25 cellular contexts compared by ENCODE assay signal in genomic region chr5:36978196-36978595, GRCh38.
"Had no signal": no experiment of that assay in that cellular context is flagged by ENCODE, and none has a peak within 500 bp of the region (broad histone marks: within the 10 kb centered on the region; RNA-seq: fewer than 3 reads in every experiment).

No MANE protein-coding gene starts in this region.

- H3K4me3 Mint-ChIP-seq: activated CD4-positive, alpha-beta T cell treated with anti-CD3 and anti-CD28 coated beads, Interleukin-2, amount 10 ng/mL, durations not matched to agents 24 days and 14 days; activated CD8-positive, alpha-beta T cell treated with anti-CD3 and anti-CD28 coated beads for 36 hours; activated naive CD8-positive, alpha-beta T cell treated with anti-CD3 and anti-CD28 coated beads, Interleukin-2, amount 10 ng/mL, durations not matched to agents 7 days and 5 days; activated T-cell treated with anti-CD3 and anti-CD28 coated beads, Interleukin-2, amount 50 U/mL, for 24 hours; T-helper 1 cell treated with Interleukin-12 subunit alpha and Interleukin-12 subunit beta and Interleukin-4 antibody, amounts not matched to agents 30 μg/mL and 1 μg/mL, for 36 hours; T-helper 2 cell treated with Interferon-gamma antibody and Interleukin-4, amounts not matched to agents 5 μg/mL and 100 μg/mL, for 36 hours had no signal

- H3K27me3 Mint-ChIP-seq: activated CD4-positive, alpha-beta T cell treated with anti-CD3 and anti-CD28 coated beads, Interleukin-2, amount 10 ng/mL, durations not matched to agents 24 days and 14 days; activated CD8-positive, alpha-beta T cell treated with anti-CD3 and anti-CD28 coated beads for 36 hours; activated naive CD8-positive, alpha-beta T cell treated with anti-CD3 and anti-CD28 coated beads, Interleukin-2, amount 10 ng/mL, durations not matched to agents 7 days and 5 days; activated T-cell treated with anti-CD3 and anti-CD28 coated beads, Interleukin-2, amount 50 U/mL, for 24 hours had no signal

- ATAC-seq: activated CD8-positive, alpha-beta T cell treated with anti-CD3 and anti-CD28 coated beads for 36 hours; PC-3 had no signal

- DNase-seq: activated CD4-positive, alpha-beta T cell treated with anti-CD3 and anti-CD28 coated beads, Interleukin-2, amount 10 ng/mL, durations not matched to agents 24 days and 14 days; activated CD4-positive, alpha-beta T cell treated with anti-CD3 and anti-CD28 coated beads, Interleukin-2, amount 50 U/mL, for 4 hours; activated CD8-positive, alpha-beta T cell treated with anti-CD3 and anti-CD28 coated beads for 36 hours; activated gamma-delta T cell; activated naive CD4-positive, alpha-beta T cell treated with Interleukin-2 at 50 U/mL for 16 hours; activated naive CD8-positive, alpha-beta T cell treated with anti-CD3 and anti-CD28 coated beads, Interleukin-2, amount 10 ng/mL, durations not matched to agents 7 days and 5 days; activated T-cell treated with anti-CD3 and anti-CD28 coated beads, Interleukin-2, amount 50 U/mL, for 24 hours; amygdala; Kasumi-1; KG1; MM.1S; MV-4-11; NCI-H1092; NCI-H1436 treated with DMSO at 0.1 percent for 48 hours; NCI-H1694 treated with DMSO at 0.1 percent for 48 hours; NCI-H2029; NCI-H345; NCI-H524 treated with DMSO at 0.1 percent for 48 hours; PC-3; Peyer's patch; RPMI8226; SHP77 treated with DMSO at 0.1 percent for 48 hours; SK-N-SH had no signal

- H3K27ac Mint-ChIP-seq: activated CD4-positive, alpha-beta T cell treated with anti-CD3 and anti-CD28 coated beads, Interleukin-2, amount 10 ng/mL, durations not matched to agents 24 days and 14 days; activated CD8-positive, alpha-beta T cell treated with anti-CD3 and anti-CD28 coated beads for 36 hours; activated naive CD8-positive, alpha-beta T cell treated with anti-CD3 and anti-CD28 coated beads, Interleukin-2, amount 10 ng/mL, durations not matched to agents 7 days and 5 days; T-helper 1 cell treated with Interleukin-12 subunit alpha and Interleukin-12 subunit beta and Interleukin-4 antibody, amounts not matched to agents 30 μg/mL and 1 μg/mL, for 36 hours; T-helper 2 cell treated with Interferon-gamma antibody and Interleukin-4, amounts not matched to agents 5 μg/mL and 100 μg/mL, for 36 hours had no signal

- H3K4me1 Mint-ChIP-seq: activated naive CD8-positive, alpha-beta T cell treated with anti-CD3 and anti-CD28 coated beads, Interleukin-2, amount 10 ng/mL, durations not matched to agents 7 days and 5 days had no signal
